ENCODE assay signal across 20 cellular contexts in genomic region chr16:50428116-50428515, GRCh38. TPM values are rescaled to one million over a fixed set of nuclear protein-coding genes. Genes with fewer than 3 reads are reported as not detected.
A peak's percentile ranks its signal among the peaks of the same experiment; 100 is the strongest.
DNase-seq lines count a peak whose midpoint lies in the region; FAIRE-seq and TF ChIP-seq lines count a peak whose summit lies in the region.
"Had no signal": no experiment of that assay in that cellular context is flagged by ENCODE, and none has a peak within 500 bp of the region (broad histone marks: within the 10 kb centered on the region; RNA-seq: fewer than 3 reads in every experiment).

No MANE protein-coding gene starts in this region.

- H3K9me3 ChIP-seq in keratinocyte (ENCODE audit: control insufficient read depth, low read depth, low read length) (no peaks in the 10 kb centered on the region), trophoblast cell (ENCODE audit: insufficient read depth, low read depth, low read length) (no peaks in the 10 kb centered on the region), mesenchymal stem cell (ENCODE audit: control insufficient read depth, low read length) (no peaks in the 10 kb centered on the region)
- H3K9me3 ChIP-seq: A549; BLaER1 treated with 17β-estradiol and CSF1 and Interleukin-3, amounts not matched to agents 10 nM and 100 nM had no signal

- no peak overlapping the region for H2AFZ ChIP-seq in keratinocyte (ENCODE audit: control insufficient read depth, low read length)
- no peak overlapping the region for H2AFZ ChIP-seq in trophoblast cell (ENCODE audit: insufficient read depth, low read length, poor library complexity)
- no peak overlapping the region for H2AFZ ChIP-seq in mesenchymal stem cell (ENCODE audit: low read depth, low read length)

- H3K4ac ChIP-seq in trophoblast cell (ENCODE audit: low read depth, low read length) = no peak overlapping the region
- no peak overlapping the region for H3K4ac ChIP-seq in mesenchymal stem cell (ENCODE audit: low read depth in 1 of 2, low read length in 2 of 2)

- DNase-seq in AG10803 (ENCODE audit: low read depth) (peak; percentile 16), M059J (ENCODE audit: low read depth) (peak; percentile 57), bronchial epithelial cell (ENCODE audit: low read depth) (peak; percentile 62), keratinocyte (ENCODE audit: low read depth, low spot score) (no peak), trophoblast cell (no peak), medulla oblongata (ENCODE audit: extremely low spot score) (no peak), NCI-H1092 treated with DMSO at 0.1 percent for 48 hours (lab: John Stamatoyannopoulos, UW) (no peak), mesenchymal stem cell (no peak)
- DNase-seq: Calu3; CD8-positive, alpha-beta T cell; H9; Karpas-422; MM.1S; NCI-H1092; NCI-H2081; NCI-H748 treated with DMSO at 0.1 percent for 48 hours; NK-92 treated with Interleukin-12 subunit alpha and Interleukin-12 subunit beta, amount 100 ng/mL, for 24 hours had no signal

- H3K27me3 ChIP-seq in bronchial epithelial cell (ENCODE audit: control insufficient read depth, insufficient read depth, low read length) (no peaks in the 10 kb centered on the region), keratinocyte (ENCODE audit: control insufficient read depth, extremely low read depth, insufficient read depth, low read length) (no peaks in the 10 kb centered on the region), trophoblast cell (ENCODE audit: insufficient read depth, low read length) (no peaks in the 10 kb centered on the region), mesenchymal stem cell (ENCODE audit: control insufficient read depth in 1 of 2, insufficient read depth in 1 of 2, low read length in 2 of 2) (peaks cover 21 to 25% of the 10 kb centered on the region in 2 experiments)
- H3K27me3 ChIP-seq: BLaER1 treated with 17β-estradiol and CSF1 and Interleukin-3, amounts not matched to agents 10 nM and 100 nM had no signal

- H4K12ac ChIP-seq in trophoblast cell (ENCODE audit: low read depth, low read length) = no peak overlapping the region

- H3K36me3 ChIP-seq in bronchial epithelial cell (ENCODE audit: control insufficient read depth, insufficient read depth, low read length) = no peaks in the 10 kb centered on the region
- H3K36me3 ChIP-seq in keratinocyte (ENCODE audit: control insufficient read depth in 2 of 2, extremely low read depth in 1 of 2, insufficient read depth in 2 of 2, low read length in 2 of 2) = no peaks in the 10 kb centered on the region
- no peaks in the 10 kb centered on the region for H3K36me3 ChIP-seq in trophoblast cell (ENCODE audit: control insufficient read depth in 1 of 2, insufficient read depth in 2 of 2, low read length in 2 of 2)
- H3K36me3 ChIP-seq in mesenchymal stem cell (ENCODE audit: control insufficient read depth in 1 of 2, insufficient read depth in 2 of 2, low read depth in 1 of 2, low read length in 2 of 2) = no peaks in the 10 kb centered on the region
- H3K36me3 ChIP-seq: BLaER1 treated with 17β-estradiol and CSF1 and Interleukin-3, amounts not matched to agents 10 nM and 100 nM had no signal

- no peak overlapping the region for H2BK15ac ChIP-seq in mesenchymal stem cell (ENCODE audit: low read depth, poor library complexity, severe bottlenecking)

- H3K9ac ChIP-seq in keratinocyte (ENCODE audit: control insufficient read depth, extremely low read depth, insufficient read depth, low read length) = no peak overlapping the region
- no peak overlapping the region for H3K9ac ChIP-seq in trophoblast cell (ENCODE audit: low read length)
- no peak overlapping the region for H3K9ac ChIP-seq in mesenchymal stem cell (ENCODE audit: low read length)
- H3K9ac ChIP-seq: BLaER1 treated with 17β-estradiol and CSF1 and Interleukin-3, amounts not matched to agents 10 nM and 100 nM had no signal

- TF ChIP-seq CTCF in AG10803 (conservative IDR thresholded peaks at IDR 0.05; ENCODE audit: low read length) (no peak), bronchial epithelial cell (IDR thresholded peaks at IDR 0.05; ENCODE audit: insufficient read depth, low read length, severe bottlenecking) (no peak), keratinocyte (optimal IDR thresholded peaks at IDR 0.05 in 1 of 3, IDR thresholded peaks at IDR 0.05 in 1 of 3, conservative IDR thresholded peaks at IDR 0.05 in 1 of 3; ENCODE audit: extremely low read depth in 1 of 3, insufficient read depth in 2 of 3, low read length in 3 of 3) (no peak)

- H2AK5ac ChIP-seq in trophoblast cell (ENCODE audit: low read length) (no peak overlapping the region), mesenchymal stem cell (ENCODE audit: low read length, severe bottlenecking) (no peak overlapping the region)

- H3K4me1 ChIP-seq in keratinocyte (ENCODE audit: control insufficient read depth, extremely low read depth, insufficient read depth, low read length) (no peaks in the 10 kb centered on the region), trophoblast cell (ENCODE audit: control insufficient read depth in 1 of 2, insufficient read depth in 2 of 2, low read length in 2 of 2) (peaks cover 0 to 2% of the 10 kb centered on the region in 2 experiments), mesenchymal stem cell (ENCODE audit: control insufficient read depth, insufficient read depth, low read depth, low read length) (peaks cover 1% of the 10 kb centered on the region)
- H3K4me1 ChIP-seq: A549; BLaER1 treated with 17β-estradiol and CSF1 and Interleukin-3, amounts not matched to agents 10 nM and 100 nM had no signal

- H3K4me3 ChIP-seq in AG10803 (ENCODE audit: low read length) (no peak overlapping the region), bronchial epithelial cell (ENCODE audit: low read depth, low read length) (no peak overlapping the region), keratinocyte (ENCODE audit: control insufficient read depth in 2 of 3, extremely low read depth in 1 of 3, insufficient read depth in 2 of 3, low read depth in 1 of 3, low read length in 3 of 3) (no peak overlapping the region), trophoblast cell (ENCODE audit: low read depth, low read length) (no peak overlapping the region), mesenchymal stem cell (ENCODE audit: insufficient read depth in 1 of 2, low read depth in 1 of 2, low read length in 2 of 2) (no peak overlapping the region)
- H3K4me3 ChIP-seq: A549; BLaER1 treated with 17β-estradiol and CSF1 and Interleukin-3, amounts not matched to agents 10 nM and 100 nM had no signal

- H2BK5ac ChIP-seq in trophoblast cell (ENCODE audit: low read depth, low read length, poor library complexity) = no peak overlapping the region
- no peak overlapping the region for H2BK5ac ChIP-seq in mesenchymal stem cell (ENCODE audit: low read depth, low read length, poor library complexity, severe bottlenecking)

- H3K18ac ChIP-seq in trophoblast cell (ENCODE audit: low read length) (no peak overlapping the region), mesenchymal stem cell (ENCODE audit: low read depth in 1 of 2, low read length in 2 of 2) (no peak overlapping the region)

- no peak overlapping the region for H4K91ac ChIP-seq in trophoblast cell (ENCODE audit: low read depth, low read length)
- no peak overlapping the region for H4K91ac ChIP-seq in mesenchymal stem cell (ENCODE audit: low read length)

- H3K79me2 ChIP-seq in keratinocyte (ENCODE audit: control insufficient read depth, insufficient read depth, low read length) (no peaks in the 10 kb centered on the region), trophoblast cell (ENCODE audit: control insufficient read depth, insufficient read depth, low read length, poor library complexity) (no peaks in the 10 kb centered on the region)

- H3K14ac ChIP-seq in trophoblast cell (ENCODE audit: low read length) = no peak overlapping the region
- H3K14ac ChIP-seq in mesenchymal stem cell (ENCODE audit: low read length in 2 of 2) = no peak overlapping the region

- H3K9me1 ChIP-seq in keratinocyte (ENCODE audit: control insufficient read depth, extremely low read depth, insufficient read depth, low read length) = no peaks in the 10 kb centered on the region

- H2BK120ac ChIP-seq in trophoblast cell (ENCODE audit: insufficient read depth, low read length, poor library complexity) (no peak overlapping the region), mesenchymal stem cell (ENCODE audit: low read depth, low read length) (no peak overlapping the region)

- no peak for FAIRE-seq in bronchial epithelial cell (lab: Jason Lieb, UNC)
- FAIRE-seq in keratinocyte (lab: Jason Lieb, UNC) = peak; percentile 51
- FAIRE-seq: A549, RCC 7860 had no signal

- H4K8ac ChIP-seq in trophoblast cell (ENCODE audit: low read depth, low read length) (no peak overlapping the region), mesenchymal stem cell (ENCODE audit: low read length) (no peak overlapping the region)

- H3K27ac ChIP-seq in keratinocyte (ENCODE audit: control insufficient read depth, insufficient read depth, low read length) (no peak overlapping the region), trophoblast cell (ENCODE audit: low read depth, low read length) (no peak overlapping the region), mesenchymal stem cell (ENCODE audit: low read length, poor library complexity, severe bottlenecking) (no peak overlapping the region)
- H3K27ac ChIP-seq: A549; BLaER1 treated with 17β-estradiol and CSF1 and Interleukin-3, amounts not matched to agents 10 nM and 100 nM had no signal

- H3K23ac ChIP-seq in trophoblast cell (ENCODE audit: low read length) (no peak overlapping the region), mesenchymal stem cell (ENCODE audit: low read length in 2 of 2) (no peak overlapping the region)

- no peak overlapping the region for H2BK12ac ChIP-seq in trophoblast cell (ENCODE audit: low read length)
- H2BK12ac ChIP-seq in mesenchymal stem cell (ENCODE audit: low read length in 2 of 2) = no peak overlapping the region

- dilution Hi-C loops in keratinocyte (cut with MboI; ENCODE audit: extremely low pct_ligation_motif_present, low sequenced_read_pairs) = no loop called here

- no peaks in the 10 kb centered on the region for H4K20me1 ChIP-seq in keratinocyte (ENCODE audit: control insufficient read depth, extremely low read depth, insufficient read depth, low read length)
- H4K20me1 ChIP-seq: BLaER1 treated with 17β-estradiol and CSF1 and Interleukin-3, amounts not matched to agents 10 nM and 100 nM had no signal

- no peaks in the 10 kb centered on the region for H3K79me1 ChIP-seq in trophoblast cell (ENCODE audit: low read length)
- no peaks in the 10 kb centered on the region for H3K79me1 ChIP-seq in mesenchymal stem cell (replicated peaks; ENCODE audit: low read length, poor library complexity, severe bottlenecking)

- WGBS in trophoblast cell (ENCODE audit: extremely low coverage, insufficient coverage, insufficient read length) = no CpG with 5 or more reads among the region's 2 CpGs
- WGBS in mesenchymal stem cell = 84% methylated on average over 1 of the region's 2 CpGs

- no peak overlapping the region for H3K4me2 ChIP-seq in keratinocyte (ENCODE audit: control insufficient read depth, extremely low read depth, insufficient read depth, low read depth, low read length)
- no peak overlapping the region for H3K4me2 ChIP-seq in trophoblast cell (ENCODE audit: low read length)
- no peak overlapping the region for H3K4me2 ChIP-seq in mesenchymal stem cell (ENCODE audit: low read length, poor library complexity, severe bottlenecking)
- H3K4me2 ChIP-seq: A549; BLaER1 treated with 17β-estradiol and CSF1 and Interleukin-3, amounts not matched to agents 10 nM and 100 nM had no signal

RNA-seq across cellular contexts. Expression of gene BRD7, which starts 59.3 kb away (rescaled TPM):
- total RNA-seq in M059J (2014; rRNA removed; shearing (Covaris generic)) = 38.7 and 56.3 TPM in 2 replicates
- total RNA-seq in bronchial epithelial cell = 33.2 and 64.4 TPM in 2 replicates
- 44.0 to 66.6 TPM (median 47.8 TPM) in 3 replicates for polyA plus RNA-seq in keratinocyte
- polyA plus RNA-seq in keratinocyte (2011; ENCODE audit: low read depth) = 193 TPM
- 37.9 and 66.4 TPM in 2 replicates for polyA plus RNA-seq in keratinocyte (2011; cell fraction: cytosol; rRNA removed)
- 37.3 and 43.2 TPM in 2 replicates for polyA plus RNA-seq in keratinocyte (2011; cell fraction: nucleus; rRNA removed)
- 46.7 and 60.7 TPM in 2 replicates for polyA plus RNA-seq in keratinocyte (2012; ENCODE audit: low replicate concordance)
- polyA minus RNA-seq in keratinocyte = 23.2 to 70.3 TPM (median 29.4 TPM) in 3 replicates
- polyA minus RNA-seq in keratinocyte (2011; cell fraction: cytosol; rRNA and poly(A)+ RNA removed) = 18.0 TPM
- 14.7 and 30.7 TPM in 2 replicates for polyA minus RNA-seq in keratinocyte (2011; cell fraction: nucleus; rRNA and poly(A)+ RNA removed)
- 77.0 and 79.2 TPM in 2 replicates for polyA plus RNA-seq in trophoblast cell (2013)
- 60.1 TPM for polyA plus RNA-seq in mesenchymal stem cell (2013, experiment 1 of 2)
- 63.9 TPM for polyA plus RNA-seq in mesenchymal stem cell (2013, experiment 2 of 2)

Comparison
In these comparisons a context has a peak if more than half of its experiments do, and no peak if none do; other contexts are left out.
1. DNase-seq: peak in AG10803 (single experiment), M059J (single experiment) and bronchial epithelial cell (single experiment); none in keratinocyte (single experiment), trophoblast cell (0 of 2), medulla oblongata (single experiment), NCI-H1092 treated with DMSO at 0.1 percent for 48 hours (single experiment) and mesenchymal stem cell (single experiment).